ENCODE assay signal across 1 cellular context in the genomic region with DNA sequence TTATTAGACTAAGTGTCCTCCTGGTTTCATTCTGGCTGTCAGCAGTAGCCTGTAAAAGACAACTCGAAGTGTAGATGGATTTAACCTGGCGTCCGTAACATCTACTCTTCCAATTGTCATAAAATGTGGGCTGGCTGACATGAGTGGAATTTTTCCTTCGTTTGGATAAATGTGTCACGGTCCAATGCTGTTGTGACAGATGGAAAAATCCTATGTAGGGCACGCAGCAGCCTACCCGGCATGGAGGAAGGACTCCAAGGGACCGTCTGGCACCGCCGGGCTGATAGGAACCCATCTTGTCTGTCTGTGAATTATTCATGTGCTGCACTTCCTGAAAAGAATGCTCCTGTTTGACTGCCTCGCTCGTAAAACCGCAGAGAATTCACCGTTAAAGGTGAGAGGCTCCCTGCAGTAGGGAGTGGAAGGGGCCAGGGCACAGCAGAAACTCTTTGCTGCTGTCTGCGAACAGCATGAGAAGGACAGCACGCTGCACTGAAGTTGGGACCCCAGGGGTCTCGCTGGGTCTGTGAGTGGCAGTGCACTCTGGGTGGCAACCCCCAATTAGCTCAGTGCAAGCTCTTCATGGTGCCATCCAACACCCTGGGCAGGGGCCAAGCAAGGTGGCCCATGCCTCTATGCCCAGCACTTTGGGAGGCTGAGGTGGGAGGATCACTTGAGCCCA.
TF ChIP-seq lines count a peak whose summit lies in the region.

No MANE protein-coding gene starts in this region.

TF ChIP-seq in HCT116, 20 proteins besides CTCF, POLR2A, EP300 and RAD21:
- TF ChIP-seq FOSL1 (IDR thresholded peaks at IDR 0.05; ENCODE audit: low read depth) (no peak), SP1 (IDR thresholded peaks at IDR 0.05; ENCODE audit: low read depth) (no peak), JUND (IDR thresholded peaks at IDR 0.05) (no peak), EZH2phosphoT487 (IDR thresholded peaks at IDR 0.05; ENCODE audit: borderline replicate concordance) (no peak), ZFX (IDR thresholded peaks at IDR 0.05) (no peak), POLR2AphosphoS5 (IDR thresholded peaks at IDR 0.05; ENCODE audit: low read depth, low read length) (no peak), YY1 (IDR thresholded peaks at IDR 0.05; ENCODE audit: extremely low read depth, insufficient replicate concordance, low read depth, low read length) (no peak), EGR1 (IDR thresholded peaks at IDR 0.05; ENCODE audit: low read depth) (no peak), TCF7L2 (IDR thresholded peaks at IDR 0.05; ENCODE audit: borderline replicate concordance, extremely low read depth, insufficient read depth, insufficient read length) (no peak), ELF1 (IDR thresholded peaks at IDR 0.05; ENCODE audit: borderline replicate concordance, low read depth) (no peak), SRF (IDR thresholded peaks at IDR 0.05; ENCODE audit: low read depth) (no peak), CBX3 (IDR thresholded peaks at IDR 0.05; ENCODE audit: low read depth) (no peak), ZNF274 (IDR thresholded peaks at IDR 0.05; ENCODE audit: low read depth, low read length) (no peak), SIN3A (IDR thresholded peaks at IDR 0.05; ENCODE audit: low read depth) (no peak), CEBPB (IDR thresholded peaks at IDR 0.05; ENCODE audit: low read depth) (no peak), EZH2 (IDR thresholded peaks at IDR 0.05) (no peak)
- TF ChIP-seq, protein P1, sequence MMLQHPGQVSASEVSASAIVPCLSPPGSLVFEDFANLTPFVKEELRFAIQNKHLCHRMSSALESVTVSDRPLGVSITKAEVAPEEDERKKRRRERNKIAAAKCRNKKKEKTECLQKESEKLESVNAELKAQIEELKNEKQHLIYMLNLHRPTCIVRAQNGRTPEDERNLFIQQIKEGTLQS (IDR thresholded peaks at IDR 0.05), result no peak
- TF ChIP-seq, protein P2, sequence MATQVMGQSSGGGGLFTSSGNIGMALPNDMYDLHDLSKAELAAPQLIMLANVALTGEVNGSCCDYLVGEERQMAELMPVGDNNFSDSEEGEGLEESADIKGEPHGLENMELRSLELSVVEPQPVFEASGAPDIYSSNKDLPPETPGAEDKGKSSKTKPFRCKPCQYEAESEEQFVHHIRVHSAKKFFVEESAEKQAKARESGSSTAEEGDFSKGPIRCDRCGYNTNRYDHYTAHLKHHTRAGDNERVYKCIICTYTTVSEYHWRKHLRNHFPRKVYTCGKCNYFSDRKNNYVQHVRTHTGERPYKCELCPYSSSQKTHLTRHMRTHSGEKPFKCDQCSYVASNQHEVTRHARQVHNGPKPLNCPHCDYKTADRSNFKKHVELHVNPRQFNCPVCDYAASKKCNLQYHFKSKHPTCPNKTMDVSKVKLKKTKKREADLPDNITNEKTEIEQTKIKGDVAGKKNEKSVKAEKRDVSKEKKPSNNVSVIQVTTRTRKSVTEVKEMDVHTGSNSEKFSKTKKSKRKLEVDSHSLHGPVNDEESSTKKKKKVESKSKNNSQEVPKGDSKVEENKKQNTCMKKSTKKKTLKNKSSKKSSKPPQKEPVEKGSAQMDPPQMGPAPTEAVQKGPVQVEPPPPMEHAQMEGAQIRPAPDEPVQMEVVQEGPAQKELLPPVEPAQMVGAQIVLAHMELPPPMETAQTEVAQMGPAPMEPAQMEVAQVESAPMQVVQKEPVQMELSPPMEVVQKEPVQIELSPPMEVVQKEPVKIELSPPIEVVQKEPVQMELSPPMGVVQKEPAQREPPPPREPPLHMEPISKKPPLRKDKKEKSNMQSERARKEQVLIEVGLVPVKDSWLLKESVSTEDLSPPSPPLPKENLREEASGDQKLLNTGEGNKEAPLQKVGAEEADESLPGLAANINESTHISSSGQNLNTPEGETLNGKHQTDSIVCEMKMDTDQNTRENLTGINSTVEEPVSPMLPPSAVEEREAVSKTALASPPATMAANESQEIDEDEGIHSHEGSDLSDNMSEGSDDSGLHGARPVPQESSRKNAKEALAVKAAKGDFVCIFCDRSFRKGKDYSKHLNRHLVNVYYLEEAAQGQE (IDR thresholded peaks at IDR 0.05; ENCODE audit: low read depth), result no peak
- TF ChIP-seq, protein P3, sequence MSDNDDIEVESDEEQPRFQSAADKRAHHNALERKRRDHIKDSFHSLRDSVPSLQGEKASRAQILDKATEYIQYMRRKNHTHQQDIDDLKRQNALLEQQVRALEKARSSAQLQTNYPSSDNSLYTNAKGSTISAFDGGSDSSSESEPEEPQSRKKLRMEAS (IDR thresholded peaks at IDR 0.05), result no peak
- TF ChIP-seq, protein P4, sequence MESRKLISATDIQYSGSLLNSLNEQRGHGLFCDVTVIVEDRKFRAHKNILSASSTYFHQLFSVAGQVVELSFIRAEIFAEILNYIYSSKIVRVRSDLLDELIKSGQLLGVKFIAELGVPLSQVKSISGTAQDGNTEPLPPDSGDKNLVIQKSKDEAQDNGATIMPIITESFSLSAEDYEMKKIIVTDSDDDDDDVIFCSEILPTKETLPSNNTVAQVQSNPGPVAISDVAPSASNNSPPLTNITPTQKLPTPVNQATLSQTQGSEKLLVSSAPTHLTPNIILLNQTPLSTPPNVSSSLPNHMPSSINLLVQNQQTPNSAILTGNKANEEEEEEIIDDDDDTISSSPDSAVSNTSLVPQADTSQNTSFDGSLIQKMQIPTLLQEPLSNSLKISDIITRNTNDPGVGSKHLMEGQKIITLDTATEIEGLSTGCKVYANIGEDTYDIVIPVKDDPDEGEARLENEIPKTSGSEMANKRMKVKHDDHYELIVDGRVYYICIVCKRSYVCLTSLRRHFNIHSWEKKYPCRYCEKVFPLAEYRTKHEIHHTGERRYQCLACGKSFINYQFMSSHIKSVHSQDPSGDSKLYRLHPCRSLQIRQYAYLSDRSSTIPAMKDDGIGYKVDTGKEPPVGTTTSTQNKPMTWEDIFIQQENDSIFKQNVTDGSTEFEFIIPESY (IDR thresholded peaks at IDR 0.05; ENCODE audit: extremely low read depth, insufficient replicate concordance, low read length), result no peak
